Comparison of ENCODE assay signal across 20 cellular contexts in genomic region chr5:95075079-95075478, GRCh38.
A peak's percentile ranks its signal among the peaks of the same experiment; 100 is the strongest.
DNase-seq lines count a peak whose midpoint lies in the region; ATAC-seq and FAIRE-seq lines count a peak whose summit lies in the region.
"Had no signal": no experiment of that assay in that cellular context is flagged by ENCODE, and none has a peak within 500 bp of the region (broad histone marks: within the 10 kb centered on the region; RNA-seq: fewer than 3 reads in every experiment).

No MANE protein-coding gene starts in this region.

- H3K27me3 Mint-ChIP-seq in activated naive CD4-positive, alpha-beta T cell treated with anti-CD3 and anti-CD28 coated beads, Interleukin-2, amount 10 ng/mL, durations not matched to agents 7 days and 5 days: peaks cover 9% of the 10 kb centered on the region
- H3K27me3 Mint-ChIP-seq: naive B cell had no signal

- H3K36me3 Mint-ChIP-seq in activated naive CD4-positive, alpha-beta T cell treated with anti-CD3 and anti-CD28 coated beads, Interleukin-2, amount 10 ng/mL, durations not matched to agents 7 days and 5 days: no peaks in the 10 kb centered on the region
- H3K36me3 Mint-ChIP-seq: memory B cell, naive B cell had no signal

- CTCF ChIA-PET in activated naive CD4-positive, alpha-beta T cell treated with anti-CD3 and anti-CD28 coated beads, Interleukin-2, amount 10 ng/mL, durations not matched to agents 7 days and 5 days (lab: Charles Lee): no interaction called here

- H3K4me1 Mint-ChIP-seq in activated naive CD4-positive, alpha-beta T cell treated with anti-CD3 and anti-CD28 coated beads, Interleukin-2, amount 10 ng/mL, durations not matched to agents 7 days and 5 days: no peaks in the 10 kb centered on the region
- H3K4me1 Mint-ChIP-seq: memory B cell had no signal

- peak; percentile 41 for ATAC-seq in GM19468 (IDR thresholded peaks at IDR 0.05; ENCODE audit: extremely low read depth, unreplicated experiment)
- peak; percentile 26 for ATAC-seq in HG03108 (IDR thresholded peaks at IDR 0.05; ENCODE audit: unreplicated experiment)
- ATAC-seq in HG03442 (IDR thresholded peaks at IDR 0.05; ENCODE audit: unreplicated experiment): no peak
- ATAC-seq: activated CD4-positive, CD25-positive, alpha-beta regulatory T cell treated with anti-CD3 and anti-CD28 coated beads, Interleukin-2, amount 50 U/mL, for 24 hours; PC-3 had no signal

- FAIRE-seq in GM18507 (lab: Jason Lieb, UNC) (peak; percentile 84), colon (lab: Jason Lieb, UNC) (peak; percentile 80)

- no peak overlapping the region for H3K4me3 Mint-ChIP-seq in activated naive CD4-positive, alpha-beta T cell treated with anti-CD3 and anti-CD28 coated beads, Interleukin-2, amount 10 ng/mL, durations not matched to agents 7 days and 5 days
- H3K4me3 Mint-ChIP-seq: memory B cell, naive B cell had no signal

- H3K27ac Mint-ChIP-seq in activated naive CD4-positive, alpha-beta T cell treated with anti-CD3 and anti-CD28 coated beads, Interleukin-2, amount 10 ng/mL, durations not matched to agents 7 days and 5 days: no peak overlapping the region
- H3K27ac Mint-ChIP-seq: memory B cell, naive B cell had no signal

- DNase-seq in GM18507 (ENCODE audit: extremely low spot score, insufficient read length, low read depth) (no peak), NCI-H1105 treated with DMSO at 0.1 percent for 48 hours (lab: John Stamatoyannopoulos, UW) (no peak)
- DNase-seq in activated naive CD4-positive, alpha-beta T cell treated with anti-CD3 and anti-CD28 coated beads, Interleukin-2, amount 10 ng/mL, durations not matched to agents 7 days and 5 days: no peak
- DNase-seq: brain microvascular endothelial cell; Caco-2; cortex of kidney; hypothalamus; naive B cell; NCI-H1417 treated with DMSO at 0.1 percent for 48 hours; NCI-H526 treated with DMSO at 0.1 percent for 48 hours; ovary; PC-3; SJCRH30; stimulated activated CD4-positive, alpha-beta T cell treated with anti-CD3 and anti-CD28 coated beads, Interleukin-2, amount 100 ng/mL, for 48 hours had no signal

- no peaks in the 10 kb centered on the region for H3K9me3 Mint-ChIP-seq in activated naive CD4-positive, alpha-beta T cell treated with anti-CD3 and anti-CD28 coated beads, Interleukin-2, amount 10 ng/mL, durations not matched to agents 7 days and 5 days
- H3K9me3 Mint-ChIP-seq: memory B cell had no signal
